ENCODE assay signal across 28 cellular contexts in the genomic region with DNA sequence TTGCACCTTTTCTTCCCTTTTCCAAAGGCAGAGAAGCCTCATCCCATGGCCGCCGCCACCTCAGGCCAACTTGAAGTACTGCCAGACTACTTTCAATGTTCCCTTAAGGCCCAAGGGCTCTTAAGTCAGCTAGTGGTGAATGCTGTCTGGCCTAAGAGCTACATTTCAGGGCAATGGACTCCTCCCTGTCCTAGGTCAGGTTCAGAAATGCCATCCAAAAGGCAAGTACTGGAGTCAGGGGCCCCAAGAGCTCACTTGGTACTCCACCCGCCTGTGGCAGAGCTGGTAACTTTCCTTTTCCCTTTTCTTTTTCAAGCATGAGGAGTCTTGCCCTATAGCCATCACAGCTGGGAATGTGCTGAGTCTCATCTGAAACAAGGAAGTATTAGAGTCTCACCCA.
"Had no signal": no experiment of that assay in that cellular context is flagged by ENCODE, and none has a peak within 500 bp of the region (broad histone marks: within the 10 kb centered on the region; RNA-seq: fewer than 3 reads in every experiment).

No MANE protein-coding gene starts in this region.

- H3K27ac ChIP-seq: neural progenitor cell, ovary, parathyroid adenoma, psoas muscle, right lobe of liver, sigmoid colon, spleen, suprapubic skin, testis, tibial artery, transverse colon, upper lobe of right lung, uterus had no signal

- H3K9ac ChIP-seq: neural progenitor cell, parathyroid adenoma had no signal

- H3K4me3 ChIP-seq: neural progenitor cell, ovary, psoas muscle, right lobe of liver, sigmoid colon, smooth muscle cell, spleen, suprapubic skin, testis, tibial artery, transverse colon, upper lobe of right lung, uterus had no signal

- ATAC-seq: natural killer cell; psoas muscle; right cardiac atrium; right lobe of liver; stimulated activated memory B cell treated with anti-CD40 and anti-IgM and Interleukin-4, amounts not matched to agents 10 μg/mL and 1 μg/mL and 100 μg/mL, for 72 hours; stimulated activated naive CD8-positive, alpha-beta T cell treated with anti-CD3 and anti-CD28 coated beads, Interleukin-15, amount 100 ng/mL, for 72 hours; stimulated activated naive CD8-positive, alpha-beta T cell treated with anti-CD3 and anti-CD28 coated beads, Interleukin-15, Interleukin-2, amounts not matched to agents 100 U/mL and 50 U/mL, for 24 hours; upper lobe of right lung had no signal

- H3K9me3 ChIP-seq: ovary, sigmoid colon, suprapubic skin, testis, tibial artery, transverse colon, upper lobe of right lung, uterus had no signal

- DNase-seq: natural killer cell; occipital lobe; ovary; posterior cingulate gyrus; psoas muscle; right cardiac atrium; right lobe of liver; sigmoid colon; spleen; stimulated activated CD4-positive, alpha-beta T cell treated with anti-CD3 and anti-CD28 coated beads, Interleukin-12 subunit alpha, Interleukin-12 subunit beta, amount 100 ng/mL, for 4 hours; stimulated activated CD4-positive, alpha-beta T cell treated with anti-CD3 and anti-CD28 coated beads, Interleukin-1b, Interleukin-23, amount 100 ng/mL, for 48 hours; stimulated activated CD4-positive, alpha-beta T cell treated with anti-CD3 and anti-CD28 coated beads, Interleukin-4, amount 100 ng/mL, for 1 hour; stimulated activated CD4-positive, alpha-beta T cell treated with anti-CD3 and anti-CD28 coated beads, Interleukin-4, amount 100 ng/mL, for 4 hours; stimulated activated CD8-positive, alpha-beta memory T cell treated with anti-CD3 and anti-CD28 coated beads, Interleukin-4, amount 100 ng/mL, for 48 hours; stimulated activated naive CD4-positive, alpha-beta T cell; stimulated activated naive CD8-positive, alpha-beta T cell treated with anti-CD3 and anti-CD28 coated beads, Interleukin-15, amount 100 ng/mL, for 72 hours; stimulated activated naive CD8-positive, alpha-beta T cell treated with anti-CD3 and anti-CD28 coated beads, Interleukin-15, Interleukin-2, amounts not matched to agents 100 U/mL and 50 U/mL, for 24 hours; substantia nigra; testis; tibial artery; transverse colon; upper lobe of right lung; uterus had no signal

- H3K79me2 ChIP-seq: parathyroid adenoma had no signal

- H3K4me2 ChIP-seq: neural progenitor cell, smooth muscle cell had no signal

- H3K4me1 ChIP-seq: parathyroid adenoma, psoas muscle, right lobe of liver, sigmoid colon, spleen, suprapubic skin, testis, tibial artery, transverse colon, upper lobe of right lung, uterus had no signal

- H3K27me3 ChIP-seq: neural progenitor cell, ovary, right lobe of liver, sigmoid colon, spleen, suprapubic skin, testis, tibial artery, transverse colon, upper lobe of right lung, uterus had no signal

- H3K36me3 ChIP-seq: neural progenitor cell, ovary, right lobe of liver, sigmoid colon, spleen, suprapubic skin, tibial artery, transverse colon, upper lobe of right lung, uterus had no signal
